In the genomic region with DNA sequence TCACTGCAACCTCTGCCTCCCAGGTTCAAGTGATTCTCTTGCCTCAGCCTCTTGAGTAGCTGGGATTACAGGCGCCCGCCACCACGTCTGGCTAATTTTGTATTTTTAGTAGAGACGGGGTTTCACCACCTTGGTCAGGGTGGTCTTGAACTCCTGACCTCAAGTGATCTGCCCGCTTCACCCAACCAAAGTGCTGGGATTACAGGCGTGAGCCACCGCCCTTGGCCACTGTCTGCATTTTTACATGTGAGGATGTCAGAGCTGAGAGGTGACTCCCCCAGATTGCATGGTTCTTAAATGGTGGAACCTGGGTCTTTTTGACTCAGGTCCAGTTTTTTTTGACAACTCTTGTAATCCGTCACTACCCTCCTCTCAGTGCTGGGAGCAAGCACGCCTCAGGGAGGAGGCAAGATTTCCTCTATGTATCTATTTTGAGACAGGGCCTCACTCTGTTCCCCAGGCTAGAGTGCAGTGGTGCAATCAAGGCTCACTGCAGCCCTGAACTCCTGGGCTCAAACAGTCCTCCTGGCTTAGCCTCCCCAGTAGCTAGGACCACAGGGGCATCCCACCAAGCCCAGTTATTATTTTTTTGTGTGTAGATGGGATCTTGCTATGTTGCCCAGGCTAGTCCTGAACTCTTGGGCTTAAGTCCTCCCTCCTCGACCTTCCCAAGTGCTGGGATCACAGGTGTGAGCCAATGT, we compare ENCODE assay signal across 1 cellular context.
TF ChIP-seq lines count a peak whose summit lies in the region.

No MANE protein-coding gene starts in this region.

TF ChIP-seq in liver, 16 proteins besides CTCF, POLR2A, EP300 and RAD21 (continued from another document):
- TF ChIP-seq JUND (IDR thresholded peaks at IDR 0.05), result no peak
- no peak for TF ChIP-seq HNF4G (IDR thresholded peaks at IDR 0.05)
- TF ChIP-seq SP1 (IDR thresholded peaks at IDR 0.05), result no peak
- no peak for TF ChIP-seq FOXA1 (IDR thresholded peaks at IDR 0.05)
- TF ChIP-seq, protein P1, sequence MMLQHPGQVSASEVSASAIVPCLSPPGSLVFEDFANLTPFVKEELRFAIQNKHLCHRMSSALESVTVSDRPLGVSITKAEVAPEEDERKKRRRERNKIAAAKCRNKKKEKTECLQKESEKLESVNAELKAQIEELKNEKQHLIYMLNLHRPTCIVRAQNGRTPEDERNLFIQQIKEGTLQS (IDR thresholded peaks at IDR 0.05), result no peak
- TF ChIP-seq, protein P2, sequence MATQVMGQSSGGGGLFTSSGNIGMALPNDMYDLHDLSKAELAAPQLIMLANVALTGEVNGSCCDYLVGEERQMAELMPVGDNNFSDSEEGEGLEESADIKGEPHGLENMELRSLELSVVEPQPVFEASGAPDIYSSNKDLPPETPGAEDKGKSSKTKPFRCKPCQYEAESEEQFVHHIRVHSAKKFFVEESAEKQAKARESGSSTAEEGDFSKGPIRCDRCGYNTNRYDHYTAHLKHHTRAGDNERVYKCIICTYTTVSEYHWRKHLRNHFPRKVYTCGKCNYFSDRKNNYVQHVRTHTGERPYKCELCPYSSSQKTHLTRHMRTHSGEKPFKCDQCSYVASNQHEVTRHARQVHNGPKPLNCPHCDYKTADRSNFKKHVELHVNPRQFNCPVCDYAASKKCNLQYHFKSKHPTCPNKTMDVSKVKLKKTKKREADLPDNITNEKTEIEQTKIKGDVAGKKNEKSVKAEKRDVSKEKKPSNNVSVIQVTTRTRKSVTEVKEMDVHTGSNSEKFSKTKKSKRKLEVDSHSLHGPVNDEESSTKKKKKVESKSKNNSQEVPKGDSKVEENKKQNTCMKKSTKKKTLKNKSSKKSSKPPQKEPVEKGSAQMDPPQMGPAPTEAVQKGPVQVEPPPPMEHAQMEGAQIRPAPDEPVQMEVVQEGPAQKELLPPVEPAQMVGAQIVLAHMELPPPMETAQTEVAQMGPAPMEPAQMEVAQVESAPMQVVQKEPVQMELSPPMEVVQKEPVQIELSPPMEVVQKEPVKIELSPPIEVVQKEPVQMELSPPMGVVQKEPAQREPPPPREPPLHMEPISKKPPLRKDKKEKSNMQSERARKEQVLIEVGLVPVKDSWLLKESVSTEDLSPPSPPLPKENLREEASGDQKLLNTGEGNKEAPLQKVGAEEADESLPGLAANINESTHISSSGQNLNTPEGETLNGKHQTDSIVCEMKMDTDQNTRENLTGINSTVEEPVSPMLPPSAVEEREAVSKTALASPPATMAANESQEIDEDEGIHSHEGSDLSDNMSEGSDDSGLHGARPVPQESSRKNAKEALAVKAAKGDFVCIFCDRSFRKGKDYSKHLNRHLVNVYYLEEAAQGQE (IDR thresholded peaks at IDR 0.05), result no peak
